In genomic region chr1:181095260-181095659, GRCh38 we compare ENCODE assay signal across 15 cellular contexts. TPM values are rescaled to one million over a fixed set of nuclear protein-coding genes. Genes with fewer than 3 reads are reported as not detected.
DNase-seq lines count a peak whose midpoint lies in the region; TF ChIP-seq lines count a peak whose summit lies in the region.
"Had no signal": no experiment of that assay in that cellular context is flagged by ENCODE, and none has a peak within 500 bp of the region (broad histone marks: within the 10 kb centered on the region; RNA-seq: fewer than 3 reads in every experiment).

No MANE protein-coding gene starts in this region.

- peak overlapping the region; percentile 65 to 80 for H3K18ac ChIP-seq in mesenchymal stem cell (ENCODE audit: low read depth in 1 of 2, low read length in 2 of 2)

- H4K20me1 ChIP-seq in smooth muscle cell (ENCODE audit: low read depth) (peaks cover 37% of the 10 kb centered on the region), MM.1S (ENCODE audit: insufficient read depth, low read length) (0 out of 2 replicates have a peak, but pooled peaks cover 7% of the 10 kb centered on the region)

- H4K91ac ChIP-seq in mesenchymal stem cell (ENCODE audit: low read length) = peak overlapping the region; percentile 11

- H3K4me2 ChIP-seq in mesenchymal stem cell (ENCODE audit: low read length, poor library complexity, severe bottlenecking) (no peak overlapping the region), smooth muscle cell (peak overlapping the region; percentile 64), MM.1S (ENCODE audit: low read depth, low read length) (no peak overlapping the region)

- H2BK15ac ChIP-seq in mesenchymal stem cell (ENCODE audit: low read depth, poor library complexity, severe bottlenecking) = peak overlapping the region; percentile 75

- no peak overlapping the region for H4K8ac ChIP-seq in mesenchymal stem cell (ENCODE audit: low read length)

- peak overlapping the region in 3 of 5 donors; percentile 18 to 59 (median 23) for H3K27ac ChIP-seq in adrenal gland
- peak overlapping the region; percentile 95 for H3K27ac ChIP-seq in mesenchymal stem cell (ENCODE audit: low read length, poor library complexity, severe bottlenecking)
- H3K27ac ChIP-seq in smooth muscle cell (ENCODE audit: low read depth) = peak overlapping the region; percentile 73
- no peak overlapping the region for H3K27ac ChIP-seq in MM.1S (ENCODE audit: low read length)

- H2AK5ac ChIP-seq in mesenchymal stem cell (ENCODE audit: low read length, severe bottlenecking) = peak overlapping the region; percentile 91

- H3K4ac ChIP-seq in mesenchymal stem cell (ENCODE audit: low read depth in 1 of 2, low read length in 2 of 2) = peak overlapping the region; percentile 13 to 22

- no peak overlapping the region for H3K23ac ChIP-seq in mesenchymal stem cell (ENCODE audit: low read length in 2 of 2)

- H3K4me1 ChIP-seq in adrenal gland (replicated peaks in 1 of 2) (peaks cover 22 to 62% of the 10 kb centered on the region in 2 donors), mesenchymal stem cell (ENCODE audit: control insufficient read depth, insufficient read depth, low read depth, low read length) (peaks cover 16% of the 10 kb centered on the region), smooth muscle cell (ENCODE audit: low read depth) (peaks cover 65% of the 10 kb centered on the region), MM.1S (ENCODE audit: low read length) (peaks cover 28% of the 10 kb centered on the region)

- TF ChIP-seq POLR2A in GM19193 (IDR thresholded peaks at IDR 0.05; ENCODE audit: extremely low read depth, insufficient read depth, insufficient read length) = peak; percentile 51
- TF ChIP-seq POLR2A in adrenal gland (IDR thresholded peaks at IDR 0.05) = no peak

- no peak overlapping the region for H2BK5ac ChIP-seq in mesenchymal stem cell (ENCODE audit: low read depth, low read length, poor library complexity, severe bottlenecking)

- H3K9me2 ChIP-seq in MM.1S (replicated peaks; ENCODE audit: insufficient read depth, low read length) = no peaks in the 10 kb centered on the region

- H3F3A ChIP-seq in smooth muscle cell (ENCODE audit: low read depth) (peaks cover 8% of the 10 kb centered on the region), MM.1S (ENCODE audit: insufficient read depth, low read length) (peaks cover 8% of the 10 kb centered on the region)

- H3K4me3 ChIP-seq in adrenal gland (no peak overlapping the region), mesenchymal stem cell (ENCODE audit: insufficient read depth in 1 of 2, low read depth in 1 of 2, low read length in 2 of 2) (no peak overlapping the region), smooth muscle cell (no peak overlapping the region), MM.1S (ENCODE audit: low read length) (no peak overlapping the region)

- H3K9ac ChIP-seq in mesenchymal stem cell (ENCODE audit: low read length) = no peak overlapping the region
- no peak overlapping the region for H3K9ac ChIP-seq in smooth muscle cell (ENCODE audit: low read depth)
- no peak overlapping the region for H3K9ac ChIP-seq in MM.1S (ENCODE audit: low read length)

- TF ChIP-seq CTCF in adrenal gland (IDR thresholded peaks at IDR 0.05) (no peak), smooth muscle cell (IDR thresholded peaks at IDR 0.05; ENCODE audit: borderline replicate concordance, insufficient read depth, poor library complexity, severe bottlenecking) (no peak), MM.1S (IDR thresholded peaks at IDR 0.05; ENCODE audit: low read length) (no peak)

- H2BK120ac ChIP-seq in mesenchymal stem cell (ENCODE audit: low read depth, low read length) = peak overlapping the region; percentile 92

- H2AFZ ChIP-seq in mesenchymal stem cell (ENCODE audit: low read depth, low read length) (no peak overlapping the region), smooth muscle cell (ENCODE audit: low read depth) (no peak overlapping the region), MM.1S (ENCODE audit: low read length) (no peak overlapping the region)

- no peaks in the 10 kb centered on the region for H3K36me3 ChIP-seq in adrenal gland (replicated peaks in 1 of 2)
- peaks cover 0 to 28% of the 10 kb centered on the region in 2 experiments for H3K36me3 ChIP-seq in mesenchymal stem cell (ENCODE audit: control insufficient read depth in 1 of 2, insufficient read depth in 2 of 2, low read depth in 1 of 2, low read length in 2 of 2)
- no peaks in the 10 kb centered on the region for H3K36me3 ChIP-seq in smooth muscle cell (ENCODE audit: low read depth)
- H3K36me3 ChIP-seq in MM.1S (replicated peaks; ENCODE audit: insufficient read depth, low read length) = no peaks in the 10 kb centered on the region

- DNase-seq in adrenal gland = no peak
- no peak for DNase-seq in mesenchymal stem cell
- no peak for DNase-seq in smooth muscle cell (lab: John Stamatoyannopoulos, UW; ENCODE audit: unreplicated experiment)
- DNase-seq in amniotic stem cell (lab: John Stamatoyannopoulos, UW) = no peak
- DNase-seq in MM.1S = no peak
- DNase-seq in stimulated activated CD4-positive, alpha-beta T cell treated with anti-CD3 and anti-CD28 coated beads, Interleukin-4, amount 100 ng/mL, for 4 hours = no peak
- DNase-seq in head of caudate nucleus = no peak
- DNase-seq: activated CD4-positive, alpha-beta T cell treated with anti-CD3 and anti-CD28 coated beads, Interleukin-2, amount 50 U/mL, for 48 hours; activated naive CD8-positive, alpha-beta T cell treated with anti-CD3 and anti-CD28 coated beads, Interleukin-2, amount 50 U/mL, for 24 hours; activated T-cell treated with anti-CD3 and anti-CD28 coated beads, Interleukin-2, amount 50 U/mL, for 4 hours; CD4-positive, CD25-positive, alpha-beta regulatory T cell; H9; NCI-H1694 treated with DMSO at 0.1 percent for 48 hours; OCI-M1 had no signal

- H3K9me3 ChIP-seq in adrenal gland (replicated peaks in 1 of 3) (no peaks in the 10 kb centered on the region), mesenchymal stem cell (ENCODE audit: control insufficient read depth, low read length) (no peaks in the 10 kb centered on the region), smooth muscle cell (replicated peaks; ENCODE audit: low read depth) (no peaks in the 10 kb centered on the region), MM.1S (replicated peaks; ENCODE audit: insufficient read depth, low read length) (no peaks in the 10 kb centered on the region)

- H3K14ac ChIP-seq in mesenchymal stem cell (ENCODE audit: low read length in 2 of 2) = no peak overlapping the region

- H3K79me1 ChIP-seq in mesenchymal stem cell (replicated peaks; ENCODE audit: low read length, poor library complexity, severe bottlenecking) = no peaks in the 10 kb centered on the region

- peaks cover 29% of the 10 kb centered on the region for H3K79me2 ChIP-seq in smooth muscle cell (ENCODE audit: low read depth)
- H3K79me2 ChIP-seq in MM.1S (ENCODE audit: low read length) = peaks cover 30% of the 10 kb centered on the region

- H2BK12ac ChIP-seq in mesenchymal stem cell (ENCODE audit: low read length in 2 of 2) = peak overlapping the region in 1 of 2 experiments; percentile 97

- intact Hi-C loops in adrenal gland (cut with DNase I) (no loop called here), head of caudate nucleus (cut with DNase I) (no loop called here)

- H3K27me3 ChIP-seq in adrenal gland = no peaks in the 10 kb centered on the region
- no peaks in the 10 kb centered on the region for H3K27me3 ChIP-seq in mesenchymal stem cell (ENCODE audit: control insufficient read depth in 1 of 2, insufficient read depth in 1 of 2, low read length in 2 of 2)
- H3K27me3 ChIP-seq in smooth muscle cell (ENCODE audit: low read depth) = no peaks in the 10 kb centered on the region
- H3K27me3 ChIP-seq in MM.1S (replicated peaks; ENCODE audit: insufficient read depth, low read length) = no peaks in the 10 kb centered on the region

- WGBS in adrenal gland, 4 donors = 89 to 93% (median 91%) methylated on average over 8 of the region's 8 CpGs
- 83% methylated on average over 2 of the region's 8 CpGs for WGBS in mesenchymal stem cell
- WGBS in smooth muscle cell (ENCODE audit: low lambda C conversion rate) = 96% methylated on average over 8 of the region's 8 CpGs

RNA-seq across cellular contexts. Expression of gene IER5, which starts 6.8 kb away (rescaled TPM):
- 10 to 100 TPM in 5 of 8 donors, 1 to 10 TPM in 3; 6.0 to 19.2 (median 10.9) TPM for total RNA-seq in adrenal gland
- 1 to 10 TPM; 2.0 to 8.1 (median 7.5) TPM for polyA plus RNA-seq in adrenal gland
- polyA plus RNA-seq in mesenchymal stem cell (2013, experiment 1 of 2) = 11.3 TPM
- 11.5 TPM for polyA plus RNA-seq in mesenchymal stem cell (2013, experiment 2 of 2)
- 32.6 and 35.1 TPM in 2 replicates for total RNA-seq in smooth muscle cell
- polyA plus RNA-seq in smooth muscle cell = 39.9 and 56.2 TPM in 2 replicates
